ENCODE assay signal across 13 cellular contexts in genomic region chr5:90888511-90889324, GRCh38.
A peak's percentile ranks its signal among the peaks of the same experiment; 100 is the strongest.
DNase-seq lines count a peak whose midpoint lies in the region; ATAC-seq and TF ChIP-seq lines count a peak whose summit lies in the region.
"Had no signal": no experiment of that assay in that cellular context is flagged by ENCODE, and none has a peak within 500 bp of the region (broad histone marks: within the 10 kb centered on the region; RNA-seq: fewer than 3 reads in every experiment).

No MANE protein-coding gene starts in this region.

- no peak overlapping the region for H2BK12ac ChIP-seq in trophoblast cell (ENCODE audit: low read length)

- H3K79me2 ChIP-seq in trophoblast cell (ENCODE audit: control insufficient read depth, insufficient read depth, low read length, poor library complexity), result no peaks in the 10 kb centered on the region

- ATAC-seq in mucosa of descending colon (peak; percentile 90), GM21423 (IDR thresholded peaks at IDR 0.05; ENCODE audit: unreplicated experiment) (no peak)
- ATAC-seq: activated T-helper 17 cell treated with anti-CD3 and anti-CD28 coated beads, Interleukin-2, amount 50 U/mL, for 72 hours; Right ventricle myocardium inferior had no signal

- no peak overlapping the region for H4K8ac ChIP-seq in trophoblast cell (ENCODE audit: low read depth, low read length)

- intact Hi-C loops in mucosa of descending colon (cut with DNase I, micrococcal nuclease) (no loop called here), ovary (cut with DNase I) (no loop called here)

- H4K12ac ChIP-seq in trophoblast cell (ENCODE audit: low read depth, low read length), result no peak overlapping the region

- H2BK5ac ChIP-seq in trophoblast cell (ENCODE audit: low read depth, low read length, poor library complexity), result no peak overlapping the region

- H3K27ac ChIP-seq in ovary (no peak overlapping the region), trophoblast cell (ENCODE audit: low read depth, low read length) (no peak overlapping the region)
- H3K27ac ChIP-seq: gastrocnemius medialis had no signal

- TF ChIP-seq EP300 in ovary (IDR thresholded peaks at IDR 0.05), result no peak

- 82 to 96% (median 86%) methylated on average over 1 of the region's 1 CpG for WGBS in ovary, 3 donors
- WGBS in trophoblast cell (ENCODE audit: extremely low coverage, insufficient coverage, insufficient read length), result no CpG with 5 or more reads among the region's 1 CpG

- H2AK5ac ChIP-seq in trophoblast cell (ENCODE audit: low read length), result no peak overlapping the region

- no peak overlapping the region for H3K4me2 ChIP-seq in trophoblast cell (ENCODE audit: low read length)

- H3K27me3 ChIP-seq in ovary, result no peaks in the 10 kb centered on the region
- no peaks in the 10 kb centered on the region for H3K27me3 ChIP-seq in trophoblast cell (ENCODE audit: insufficient read depth, low read length)
- H3K27me3 ChIP-seq: gastrocnemius medialis had no signal

- no peak for TF ChIP-seq POLR2A in ovary (IDR thresholded peaks at IDR 0.05)

- H3K36me3 ChIP-seq in mucosa of descending colon (ENCODE audit: low read depth), result no peaks in the 10 kb centered on the region
- H3K36me3 ChIP-seq in ovary, result no peaks in the 10 kb centered on the region
- no peaks in the 10 kb centered on the region for H3K36me3 ChIP-seq in trophoblast cell (ENCODE audit: control insufficient read depth in 1 of 2, insufficient read depth in 2 of 2, low read length in 2 of 2)
- H3K36me3 ChIP-seq: gastrocnemius medialis had no signal

- H3K9ac ChIP-seq in trophoblast cell (ENCODE audit: low read length), result no peak overlapping the region

- no peak overlapping the region for H3K18ac ChIP-seq in trophoblast cell (ENCODE audit: low read length)

- no peak overlapping the region for H4K91ac ChIP-seq in trophoblast cell (ENCODE audit: low read depth, low read length)

- H2AFZ ChIP-seq in trophoblast cell (ENCODE audit: insufficient read depth, low read length, poor library complexity), result no peak overlapping the region

- no peak overlapping the region for H3K14ac ChIP-seq in trophoblast cell (ENCODE audit: low read length)

- no peak overlapping the region for H2BK120ac ChIP-seq in trophoblast cell (ENCODE audit: insufficient read depth, low read length, poor library complexity)

- no peak overlapping the region for H3K4ac ChIP-seq in trophoblast cell (ENCODE audit: low read depth, low read length)

- no peak overlapping the region for H3K23ac ChIP-seq in trophoblast cell (ENCODE audit: low read length)

- TF ChIP-seq CTCF in mucosa of descending colon (IDR thresholded peaks at IDR 0.05), result no peak
- TF ChIP-seq CTCF in ovary (IDR thresholded peaks at IDR 0.05), result no peak

- H3K4me1 ChIP-seq in mucosa of descending colon (ENCODE audit: low read depth), result no peaks in the 10 kb centered on the region
- H3K4me1 ChIP-seq in ovary (ENCODE audit: insufficient read depth), result no peaks in the 10 kb centered on the region
- no peaks in the 10 kb centered on the region for H3K4me1 ChIP-seq in trophoblast cell (ENCODE audit: control insufficient read depth in 1 of 2, insufficient read depth in 2 of 2, low read length in 2 of 2)
- H3K4me1 ChIP-seq: gastrocnemius medialis had no signal

- H3K9me3 ChIP-seq in mucosa of descending colon, result no peaks in the 10 kb centered on the region
- H3K9me3 ChIP-seq in ovary, result no peaks in the 10 kb centered on the region
- no peaks in the 10 kb centered on the region for H3K9me3 ChIP-seq in trophoblast cell (ENCODE audit: insufficient read depth, low read depth, low read length)
- H3K9me3 ChIP-seq: gastrocnemius medialis had no signal

- no peak overlapping the region for H3K4me3 ChIP-seq in mucosa of descending colon
- no peak overlapping the region for H3K4me3 ChIP-seq in ovary
- H3K4me3 ChIP-seq in trophoblast cell (ENCODE audit: low read depth, low read length), result no peak overlapping the region
- H3K4me3 ChIP-seq: gastrocnemius medialis had no signal

- H3K79me1 ChIP-seq in trophoblast cell (ENCODE audit: low read length), result no peaks in the 10 kb centered on the region

- peak; percentile 31 for DNase-seq in COR-L47 (lab: John Stamatoyannopoulos, UW)
- peak; percentile 31 to 53 for DNase-seq in NCI-H1930 (lab: John Stamatoyannopoulos, UW)
- peak; percentile 23 for DNase-seq in dedifferentiated amniotic fluid mesenchymal stem cell (ENCODE audit: extremely low spot score)
- no peak for DNase-seq in mucosa of descending colon
- DNase-seq in ovary, result no peak
- no peak for DNase-seq in DMS 273 (lab: John Stamatoyannopoulos, UW; ENCODE audit: unreplicated experiment)
- DNase-seq in trophoblast cell, result no peak
- DNase-seq: cerebellar nuclear complex, gastrocnemius medialis, occipital lobe had no signal

Comparison
In these comparisons a context has a peak if more than half of its experiments do, and no peak if none do; other contexts are left out.
1. DNase-seq: peak in COR-L47 (single experiment), NCI-H1930 (2 of 2) and dedifferentiated amniotic fluid mesenchymal stem cell (single experiment); none in mucosa of descending colon (0 of 3), ovary (0 of 5), DMS 273 (single experiment) and trophoblast cell (0 of 2).